1 cellular context compared by ENCODE assay signal in genomic region chrX:2498781-2499302, GRCh38.
A peak's percentile ranks its signal among the peaks of the same experiment; 100 is the strongest.
TF ChIP-seq lines count a peak whose summit lies in the region.

No MANE protein-coding gene starts in this region.

TF ChIP-seq in HepG2, 621 proteins besides CTCF, POLR2A, EP300 and RAD21 (continued from another document and continues in another):
- TF ChIP-seq KDM5A (IDR thresholded peaks at IDR 0.05; ENCODE audit: borderline replicate concordance, low read length) = no peak
- no peak for TF ChIP-seq NFE2L1 (CRISPR knock-in tag; IDR thresholded peaks at IDR 0.05; ENCODE audit: borderline replicate concordance)
- TF ChIP-seq ZNF557 (CRISPR knock-in tag; IDR thresholded peaks at IDR 0.05) = no peak
- no peak for TF ChIP-seq ZNF75D (CRISPR knock-in tag; IDR thresholded peaks at IDR 0.05; ENCODE audit: borderline replicate concordance)
- TF ChIP-seq ZFY (CRISPR knock-in tag; IDR thresholded peaks at IDR 0.05) = no peak
- TF ChIP-seq ESRRA (CRISPR knock-in tag; IDR thresholded peaks at IDR 0.05; ENCODE audit: low read depth) = no peak
- TF ChIP-seq ZFYVE20 (CRISPR knock-in tag; IDR thresholded peaks at IDR 0.05; ENCODE audit: borderline replicate concordance, low read depth) = no peak
- no peak for TF ChIP-seq SP140L (CRISPR knock-in tag; IDR thresholded peaks at IDR 0.05; ENCODE audit: borderline replicate concordance)
- no peak for TF ChIP-seq NFAT5 (CRISPR knock-in tag; IDR thresholded peaks at IDR 0.05)
- TF ChIP-seq RBM39 (IDR thresholded peaks at IDR 0.05; ENCODE audit: low read depth, low read length, poor library complexity, severe bottlenecking) = no peak
- no peak for TF ChIP-seq ZNF253 (CRISPR knock-in tag; IDR thresholded peaks at IDR 0.05; ENCODE audit: borderline replicate concordance)
- TF ChIP-seq MLLT10 (CRISPR knock-in tag; IDR thresholded peaks at IDR 0.05) = no peak
- TF ChIP-seq HNF1A (IDR thresholded peaks at IDR 0.05; ENCODE audit: low read depth) = no peak
- no peak for TF ChIP-seq HNF1A (CRISPR knock-in tag; IDR thresholded peaks at IDR 0.05; ENCODE audit: borderline replicate concordance)
- TF ChIP-seq ZBTB40 (IDR thresholded peaks at IDR 0.05) = no peak
- no peak for TF ChIP-seq ZBTB40 (CRISPR knock-in tag; IDR thresholded peaks at IDR 0.05)
- no peak for TF ChIP-seq MZF1 (CRISPR knock-in tag; IDR thresholded peaks at IDR 0.05; ENCODE audit: borderline replicate concordance)
- no peak for TF ChIP-seq NR2C2 (CRISPR knock-in tag; IDR thresholded peaks at IDR 0.05; ENCODE audit: borderline replicate concordance)
- TF ChIP-seq MBNL3 (CRISPR knock-in tag; conservative IDR thresholded peaks at IDR 0.05) = no peak
- TF ChIP-seq ZBTB34 (CRISPR knock-in tag; IDR thresholded peaks at IDR 0.05) = no peak
- TF ChIP-seq ZNF430 (CRISPR knock-in tag; IDR thresholded peaks at IDR 0.05) = 0 out of 2 replicates have a peak, but pooled peaks have one; percentile 21
- TF ChIP-seq PREB (CRISPR knock-in tag; IDR thresholded peaks at IDR 0.05) = no peak
- TF ChIP-seq MLX (CRISPR knock-in tag; IDR thresholded peaks at IDR 0.05) = no peak
